1 cellular context compared by ENCODE assay signal in genomic region chr11:125089481-125089880, GRCh38. TPM values are rescaled to one million over a fixed set of nuclear protein-coding genes. Genes with fewer than 3 reads are reported as not detected.
"Had no signal": no experiment of that assay in that cellular context is flagged by ENCODE, and none has a peak within 500 bp of the region (broad histone marks: within the 10 kb centered on the region; RNA-seq: fewer than 3 reads in every experiment).

No MANE protein-coding gene starts in this region.

RNA-seq across cellular contexts. Expression of gene SLC37A2, which starts 26.4 kb away (rescaled TPM):
- total RNA-seq: G401 had no signal
